In the genomic region with DNA sequence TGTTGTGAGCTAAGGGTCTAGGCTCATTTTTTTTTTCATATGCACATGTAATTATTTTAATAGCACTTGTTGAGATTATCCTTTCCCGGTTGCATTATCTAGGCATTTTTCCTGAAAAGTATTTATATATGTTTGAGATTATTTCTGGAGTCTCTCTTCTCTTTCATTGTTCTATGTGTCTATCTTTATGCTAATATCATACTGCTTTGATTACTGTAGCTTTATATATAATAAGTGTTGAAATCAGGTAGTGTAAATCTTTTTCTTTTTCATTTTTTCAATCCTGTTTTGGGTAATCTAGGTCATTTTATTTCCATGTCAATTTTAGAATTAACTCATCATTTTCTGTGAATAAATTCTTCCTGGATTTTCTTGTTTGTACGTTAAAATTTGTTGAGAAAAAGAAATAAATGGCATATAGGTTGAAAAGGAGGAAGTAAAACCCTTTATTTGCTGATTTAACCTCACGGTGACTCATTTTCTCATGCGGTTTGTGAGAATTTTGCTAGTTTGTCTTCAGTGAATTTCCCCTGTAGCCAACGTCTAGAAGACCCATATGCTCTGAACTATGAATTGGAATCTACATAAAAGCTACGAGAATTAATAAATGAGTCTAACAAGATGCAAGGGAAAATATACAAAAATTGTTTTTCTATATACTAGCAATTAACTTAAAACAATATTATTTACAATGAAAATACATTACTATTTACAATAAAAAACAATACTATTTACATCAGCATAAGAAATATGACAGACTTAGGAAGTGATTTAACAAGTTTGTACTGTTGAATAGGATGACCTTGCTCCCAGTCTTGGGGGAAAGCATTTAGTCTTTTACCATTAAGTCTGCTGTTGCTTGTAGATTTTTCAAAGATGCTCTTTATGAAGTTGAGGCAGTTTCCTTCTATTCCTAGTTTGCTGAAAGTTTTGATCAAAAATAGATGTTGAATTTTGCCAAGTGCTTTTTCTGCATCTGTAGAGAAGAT, we compare ENCODE assay signal across 10 cellular contexts. TPM values are rescaled to one million over a fixed set of nuclear protein-coding genes. Genes with fewer than 3 reads are reported as not detected.
DNase-seq lines count a peak whose midpoint lies in the region; ATAC-seq, FAIRE-seq and TF ChIP-seq lines count a peak whose summit lies in the region.
"Had no signal": no experiment of that assay in that cellular context is flagged by ENCODE, and none has a peak within 500 bp of the region (broad histone marks: within the 10 kb centered on the region; RNA-seq: fewer than 3 reads in every experiment).

No MANE protein-coding gene starts in this region.

- no peak for DNase-seq in GM12892 (ENCODE audit: insufficient read length)
- peak; percentile 71 for DNase-seq in SIG-M5 treated with dmso at 0.1 percent for 504 hours (lab: John Stamatoyannopoulos, UW; ENCODE audit: unreplicated experiment)
- DNase-seq in stimulated activated naive CD8-positive, alpha-beta T cell treated with anti-CD3 and anti-CD28 coated beads, Interleukin-15, Interleukin-2, amounts not matched to agents 100 U/mL and 50 U/mL, for 24 hours: no peak
- DNase-seq in anterior cingulate cortex (lab: John Stamatoyannopoulos, UW): no peak
- DNase-seq in D341Med (ENCODE audit: low spot score): no peak
- no peak for DNase-seq in NK-92 treated with Interleukin-12 subunit alpha and Interleukin-12 subunit beta, amount 100 ng/mL, for 24 hours (lab: John Stamatoyannopoulos, UW)
- DNase-seq: DMS 273 treated with DMSO at 0.1 percent for 48 hours had no signal

- TF ChIP-seq POLR2A in GM12892 (IDR thresholded peaks at IDR 0.05; ENCODE audit: low read depth, low read length): no peak

- ATAC-seq in GM21381 (IDR thresholded peaks at IDR 0.05; ENCODE audit: unreplicated experiment) (peak; percentile 97), HG03196 (IDR thresholded peaks at IDR 0.05; ENCODE audit: unreplicated experiment) (peak; percentile 93)
- ATAC-seq in stimulated activated naive CD8-positive, alpha-beta T cell treated with anti-CD3 and anti-CD28 coated beads, Interleukin-15, Interleukin-2, amounts not matched to agents 100 U/mL and 50 U/mL, for 24 hours: no peak

- peak; percentile 56 for FAIRE-seq in GM12892 (lab: Jason Lieb, UNC)

RNA-seq across cellular contexts. Expression of a gene that starts 54.7 kb away (rescaled TPM):
- not detected for polyA plus RNA-seq in GM12892 (2012; ENCODE audit: missing spikeins)
- polyA plus RNA-seq: IgD-negative memory B cell had no signal
